In genomic region chr9:36160121-36160520, GRCh38 we compare ENCODE assay signal across 10 cellular contexts. TPM values are rescaled to one million over a fixed set of nuclear protein-coding genes. Genes with fewer than 3 reads are reported as not detected.
DNase-seq lines count a peak whose midpoint lies in the region; ATAC-seq, FAIRE-seq and TF ChIP-seq lines count a peak whose summit lies in the region.
"Not testable (repeated sequence)": the region's sequence is repeated elsewhere in the genome, so short reads cannot be mapped to it uniquely, and the experiment has no call there.
"Had no signal": no experiment of that assay in that cellular context is flagged by ENCODE, and none has a peak within 500 bp of the region (broad histone marks: within the 10 kb centered on the region; RNA-seq: fewer than 3 reads in every experiment).

No MANE protein-coding gene starts in this region.

- peaks cover 17% of the 10 kb centered on the region for H3K36me3 ChIP-seq in IMR-90 (ENCODE audit: control insufficient read depth, insufficient read depth, low read length)
- H3K36me3 ChIP-seq in ascending aorta; kidney (ENCODE audit: control insufficient read depth in 1 of 2, insufficient read depth in 2 of 2, low read length in 2 of 2); neural progenitor cell: not testable (repeated sequence)
- peaks cover 0 to 19% (median 9%) of the 10 kb centered on the region in 4 donors for H3K36me3 ChIP-seq in sigmoid colon
- peaks cover 0 to 56% (median 5%) of the 10 kb centered on the region in 6 donors for H3K36me3 ChIP-seq in spleen

- H3K4me2 ChIP-seq in IMR-90 (ENCODE audit: low read depth, low read length); neural progenitor cell: not testable (repeated sequence)

- H2BK120ac ChIP-seq in IMR-90 (ENCODE audit: low read depth, low read length), result not testable (repeated sequence)

- not testable (repeated sequence) for H2BK15ac ChIP-seq in IMR-90 (ENCODE audit: low read depth, low read length)

- not testable (repeated sequence) for H3K56ac ChIP-seq in IMR-90 (ENCODE audit: extremely low read depth, insufficient read depth, low read length)

- H2AK5ac ChIP-seq in IMR-90 (ENCODE audit: low read depth, low read length), result 0 out of 2 replicates have a peak overlapping the region, but pooled peaks have one; percentile 21

- not testable (repeated sequence) for H3K4ac ChIP-seq in IMR-90 (ENCODE audit: low read depth, low read length)

- H2BK20ac ChIP-seq in IMR-90 (ENCODE audit: low read depth, low read length), result not testable (repeated sequence)

- H3K79me1 ChIP-seq in IMR-90 (ENCODE audit: low read depth in 1 of 2, low read length in 2 of 2), result peaks cover 0 to 23% of the 10 kb centered on the region in 2 experiments; a peak in 2 of 4 replicates

- not testable (repeated sequence) for TF ChIP-seq RAD21 in IMR-90 (IDR thresholded peaks at IDR 0.05; ENCODE audit: low read length)

- H3K9me3 ChIP-seq in IMR-90 (ENCODE audit: control insufficient read depth, insufficient read depth, low read length); ascending aorta; kidney (ENCODE audit: control insufficient read depth in 1 of 2, low read length in 2 of 2); neural progenitor cell (ENCODE audit: low read depth); sigmoid colon; spleen: not testable (repeated sequence)

- not testable (repeated sequence) for H3K27ac ChIP-seq in IMR-90 (ENCODE audit: insufficient read depth, low read length); kidney (ENCODE audit: low read depth in 2 of 2, low read length in 2 of 2); neural progenitor cell; spleen
- peak overlapping the region; percentile 75 to 80 for H3K27ac ChIP-seq in ascending aorta
- peak overlapping the region; percentile 61 to 99 (median 86) for H3K27ac ChIP-seq in sigmoid colon

- CTCF ChIA-PET in IMR-90 (lab: Yijun Ruan, JAX), result interaction anchor here (1.0 kb wide), 1 partner anchor 8 kb away, joined by 3 read pairs; no protein-coding TSS in a partner anchor

- not testable (repeated sequence) for H4K5ac ChIP-seq in IMR-90 (ENCODE audit: low read depth, low read length)

- H3K14ac ChIP-seq in IMR-90 (replicated peaks; ENCODE audit: low read depth, low read length), result not testable (repeated sequence)

- not testable (repeated sequence) for H3K27me3 ChIP-seq in IMR-90 (ENCODE audit: control insufficient read depth, insufficient read depth, low read length); ascending aorta; neural progenitor cell; sigmoid colon; spleen (replicated peaks in 1 of 7)

- not testable (repeated sequence) for H2BK5ac ChIP-seq in IMR-90 (ENCODE audit: low read depth, low read length, poor library complexity, severe bottlenecking)

- H4K8ac ChIP-seq in IMR-90 (ENCODE audit: low read depth in 2 of 2, low read length in 2 of 2), result not testable (repeated sequence)

- POLR2A ChIA-PET in IMR-90 (lab: Charles Lee; ENCODE audit: unreplicated experiment), result not testable (repeated sequence)

- H4K91ac ChIP-seq in IMR-90 (ENCODE audit: insufficient read depth, low read depth, low read length), result not testable (repeated sequence)

- in situ Hi-C loops in IMR-90 (cut with MboI; ENCODE audit: low sequenced_read_pairs), result not testable (repeated sequence)

- not testable (repeated sequence) for BruUV-seq in IMR-90 (replicated peaks; lab: Mats Ljungman, UMichigan)

- not testable (repeated sequence) for H3K27me3 Mint-ChIP-seq in neural progenitor cell (ENCODE audit: insufficient read depth, low read depth)

- H3K4me3 Mint-ChIP-seq in neural progenitor cell, result not testable (repeated sequence)

- H3K4me1 ChIP-seq in IMR-90 (ENCODE audit: control insufficient read depth, insufficient read depth, low read length) (peaks cover 24% of the 10 kb centered on the region), ascending aorta (peaks cover 4 to 26% of the 10 kb centered on the region in 2 donors), neural progenitor cell (peaks cover 20% of the 10 kb centered on the region), sigmoid colon (peaks cover 0 to 77% (median 67%) of the 10 kb centered on the region in 4 donors), spleen (peaks cover 0 to 34% (median 17%) of the 10 kb centered on the region in 6 donors)
- not testable (repeated sequence) for H3K4me1 ChIP-seq in kidney (ENCODE audit: control insufficient read depth in 1 of 2, insufficient read depth in 1 of 2, low read depth in 1 of 2, low read length in 2 of 2)

- H3K79me2 ChIP-seq in neural progenitor cell (ENCODE audit: low read depth), result not testable (repeated sequence)

- not testable (repeated sequence) for TF ChIP-seq CTCF in IMR-90 (conservative IDR thresholded peaks at IDR 0.05; ENCODE audit: low read depth, low read length); ascending aorta (IDR thresholded peaks at IDR 0.05); fibroblast of mammary gland (conservative IDR thresholded peaks at IDR 0.05; ENCODE audit: control insufficient read depth, insufficient read depth, low read depth, low read length); kidney (IDR thresholded peaks at IDR 0.05; ENCODE audit: borderline replicate concordance, extremely low read depth, insufficient read depth); neural progenitor cell (IDR thresholded peaks at IDR 0.05); sigmoid colon (IDR thresholded peaks at IDR 0.05); spleen (IDR thresholded peaks at IDR 0.05 in 8 of 11, conservative IDR thresholded peaks at IDR 0.05 in 3 of 11)

- H2AFZ ChIP-seq in IMR-90 (replicated peaks; ENCODE audit: low read length, poor library complexity); neural progenitor cell (replicated peaks): not testable (repeated sequence)

- not testable (repeated sequence) for H3K23ac ChIP-seq in IMR-90 (ENCODE audit: low read depth, low read length)

- H3K9ac ChIP-seq in IMR-90 (ENCODE audit: low read depth, low read length); kidney (ENCODE audit: low read length in 2 of 2); neural progenitor cell: not testable (repeated sequence)

- intact Hi-C loops in IMR-90 (cut with micrococcal nuclease); sigmoid colon (cut with DNase I); spleen (cut with DNase I; ENCODE audit: low total_unique reads): not testable (repeated sequence)
- intact Hi-C loops in ascending aorta (cut with DNase I), result loop anchor here (10.0 kb wide), 1 partner anchor 255 kb away; the partner anchor contains the start of genes HRCT1 and SPAAR
- intact Hi-C loops in kidney (cut with DNase I), result loop anchor here (10.0 kb wide), 1 partner anchor 45 kb away; no protein-coding TSS in a partner anchor

- H2AK9ac ChIP-seq in IMR-90 (replicated peaks; ENCODE audit: low read depth, low read length, poor library complexity), result peak overlapping the region; percentile 37

- not testable (repeated sequence) for H3K4me3 ChIP-seq in IMR-90 (ENCODE audit: insufficient read depth, low read depth, low read length); ascending aorta; fibroblast of mammary gland (ENCODE audit: control insufficient read depth, low read depth, low read length); kidney (ENCODE audit: low read length in 2 of 2); neural progenitor cell; sigmoid colon; spleen

- not testable (repeated sequence) for FAIRE-seq in kidney (lab: Jason Lieb, UNC)

- H3K18ac ChIP-seq in IMR-90 (ENCODE audit: low read depth, low read length), result not testable (repeated sequence)

- ATAC-seq in IMR-90 (ENCODE audit: low read depth), result not testable (repeated sequence)

- peaks cover 39% of the 10 kb centered on the region for H3K9me1 ChIP-seq in IMR-90 (ENCODE audit: insufficient read depth, low read length)

- not testable (repeated sequence) for H4K20me1 ChIP-seq in IMR-90 (ENCODE audit: insufficient read depth, low read length); neural progenitor cell (ENCODE audit: low read depth)

- not testable (repeated sequence) for TF ChIP-seq POLR2A in IMR-90 (IDR thresholded peaks at IDR 0.05; ENCODE audit: low read depth, low read length); sigmoid colon (IDR thresholded peaks at IDR 0.05); spleen (IDR thresholded peaks at IDR 0.05)

- peak overlapping the region; percentile 11 for H3K27ac Mint-ChIP-seq in neural progenitor cell

- 100% methylated on average over 3 of the region's 11 CpGs; no CpG with 5 or more reads in 1 of the 2 experiments for WGBS in IMR-90 (ENCODE audit: extremely low coverage in 2 of 2, insufficient read length in 1 of 2), 2 experiments
- WGBS in sigmoid colon, 2 donors, result 86 to 93% methylated on average over 11 of the region's 11 CpGs
- WGBS in spleen, 5 donors, result 71 to 94% (median 80%) methylated on average over 11 of the region's 11 CpGs

- TF ChIP-seq EP300 in sigmoid colon (IDR thresholded peaks at IDR 0.05), result not testable (repeated sequence)

- not testable (repeated sequence) for H3K36me3 Mint-ChIP-seq in neural progenitor cell

- peaks cover 16% of the 10 kb centered on the region for H3K9me3 Mint-ChIP-seq in neural progenitor cell

- dilution Hi-C loops in IMR-90 (cut with HindIII; ENCODE audit: low sequenced_read_pairs, unreplicated experiment), result not testable (repeated sequence)

- not testable (repeated sequence) for DNase-seq in IMR-90; ascending aorta (ENCODE audit: low spot score in 2 of 2); neural progenitor cell (ENCODE audit: low spot score); sigmoid colon
- DNase-seq in fibroblast of mammary gland (ENCODE audit: low read depth) (peak; percentile 43), kidney (peak; percentile 52), spleen (peak; percentile 23)

- peaks cover 26% of the 10 kb centered on the region for H3F3A ChIP-seq in neural progenitor cell (ENCODE audit: low read depth)

- H3K4me1 Mint-ChIP-seq in neural progenitor cell, result peaks cover 36% of the 10 kb centered on the region

RNA-seq across cellular contexts. Expression of gene CCIN, which starts 9.1 kb away (rescaled TPM):
- total RNA-seq in IMR-90 (2012; rRNA removed) (1.1 TPM in 2 replicates), ascending aorta (not detected), kidney (0.13 TPM), neural progenitor cell (ENCODE audit: low replicate concordance) (not detected in 2 replicates), sigmoid colon (1 to 10 TPM in 1 of 4 donors, under 1 TPM in 2, not detected in 1; 0.71 to 2.5 (median 0.95) TPM), spleen (1 to 10 TPM in 1 of 7 donors, under 1 TPM in 3, not detected in 3; 0.13 to 1.0 (median 0.46) TPM)
- polyA plus RNA-seq in IMR-90 (2012; rRNA removed) (0.73 and 0.80 TPM in 2 replicates), kidney (ENCODE audit: insufficient read depth, low read depth, low replicate concordance) (not detected), sigmoid colon (under 1 TPM in 1 of 3 donors, not detected in 2; 0.07 TPM), spleen (under 1 TPM; 0.03 to 0.09 (median 0.03) TPM)
- 0.32 and 0.48 TPM in 2 replicates for polyA plus RNA-seq in IMR-90 (2012; cell fraction: cytosol; rRNA removed)
- 0.58 and 0.65 TPM in 2 replicates for polyA plus RNA-seq in IMR-90 (2012; cell fraction: nucleus; rRNA removed; ENCODE audit: low replicate concordance)
- total RNA-seq: G401, GM12878, HT1080 had no signal
- polyA plus RNA-seq: GM12878 had no signal

RNA-seq across cellular contexts. Expression of gene GLIPR2, which starts 23.6 kb away (rescaled TPM):
- total RNA-seq in IMR-90 (2012; rRNA removed), result 35.8 and 37.8 TPM in 2 replicates
- polyA plus RNA-seq in IMR-90 (2012; rRNA removed), result 42.7 and 43.3 TPM in 2 replicates
- 34.1 and 37.4 TPM in 2 replicates for polyA plus RNA-seq in IMR-90 (2012; cell fraction: cytosol; rRNA removed)
- 14.4 and 29.4 TPM in 2 replicates for polyA plus RNA-seq in IMR-90 (2012; cell fraction: nucleus; rRNA removed; ENCODE audit: low replicate concordance)
- total RNA-seq in ascending aorta, result 54.4 TPM
- total RNA-seq in kidney, result 19.6 TPM
- 8.3 TPM for polyA plus RNA-seq in kidney (ENCODE audit: insufficient read depth, low read depth, low replicate concordance)
- 12.4 and 17.4 TPM in 2 replicates for total RNA-seq in neural progenitor cell (ENCODE audit: low replicate concordance)
- total RNA-seq in sigmoid colon, result 10 to 100 TPM; 57.3 to 90.6 (median 77.6) TPM
- 10 to 100 TPM; 29.8 to 42.0 (median 32.5) TPM for polyA plus RNA-seq in sigmoid colon
- total RNA-seq in spleen, result 10 to 100 TPM; 25.4 to 72.1 (median 42.1) TPM
- polyA plus RNA-seq in spleen, result 10 to 100 TPM; 25.2 to 37.5 (median 30.3) TPM

RNA-seq across cellular contexts. Expression of gene CLTA, which starts 30.6 kb away (rescaled TPM):
- 133 and 208 TPM in 2 replicates for total RNA-seq in IMR-90 (2012; rRNA removed)
- 246 and 280 TPM in 2 replicates for polyA plus RNA-seq in IMR-90 (2012; rRNA removed)
- 218 and 493 TPM in 2 replicates for polyA plus RNA-seq in IMR-90 (2012; cell fraction: cytosol; rRNA removed)
- 63.6 and 110 TPM in 2 replicates for polyA plus RNA-seq in IMR-90 (2012; cell fraction: nucleus; rRNA removed; ENCODE audit: low replicate concordance)
- 222 TPM for total RNA-seq in ascending aorta
- 205 TPM for total RNA-seq in kidney
- polyA plus RNA-seq in kidney (ENCODE audit: insufficient read depth, low read depth, low replicate concordance), result 331 TPM
- total RNA-seq in neural progenitor cell (ENCODE audit: low replicate concordance), result 199 and 203 TPM in 2 replicates
- total RNA-seq in sigmoid colon, result 100 to 1,000 TPM; 151 to 176 (median 169) TPM
- 100 to 1,000 TPM; 293 to 299 (median 295) TPM for polyA plus RNA-seq in sigmoid colon
- total RNA-seq in spleen, result 100 to 1,000 TPM; 122 to 166 (median 140) TPM
- polyA plus RNA-seq in spleen, result 100 to 1,000 TPM in 2 of 3 donors, 10 to 100 TPM in 1; 92.0 to 176 (median 133) TPM
